28 cellular contexts compared by ENCODE assay signal in genomic region chr10:25890995-25891394, GRCh38.
"Had no signal": no experiment of that assay in that cellular context is flagged by ENCODE, and none has a peak within 500 bp of the region (broad histone marks: within the 10 kb centered on the region; RNA-seq: fewer than 3 reads in every experiment).

No MANE protein-coding gene starts in this region.

- ATAC-seq: activated naive CD4-positive, alpha-beta T cell treated with anti-CD3 and anti-CD28 coated beads, Interleukin-2, amount 50 U/mL, for 72 hours; activated naive CD8-positive, alpha-beta T cell treated with anti-CD3 and anti-CD28 coated beads, Interleukin-2, amount 50 U/mL, for 24 hours; activated T-cell treated with anti-CD3 and anti-CD28 coated beads, Interleukin-2, amount 50 U/mL, for 4 hours; activated T-cell treated with anti-CD3 and anti-CD28 coated beads, Interleukin-2, amount 50 U/mL, for 72 hours; activated T-helper 17 cell treated with anti-CD3 and anti-CD28 coated beads, Interleukin-2, amount 50 U/mL, for 72 hours; body of pancreas had no signal

- DNase-seq: activated effector memory CD4-positive, alpha-beta T cell treated with Interleukin-2 at 50 U/mL for 16 hours; activated gamma-delta T cell; activated gamma-delta T cell treated with Interleukin-2 at 50 U/mL for 16 hours; activated naive CD4-positive, alpha-beta T cell; activated naive CD4-positive, alpha-beta T cell treated with anti-CD3 and anti-CD28 coated beads for 36 hours; activated naive CD4-positive, alpha-beta T cell treated with anti-CD3 and anti-CD28 coated beads, Interleukin-2, amount 10 ng/mL, durations not matched to agents 7 days and 5 days; activated naive CD4-positive, alpha-beta T cell treated with anti-CD3 and anti-CD28 coated beads, Interleukin-2, amount 50 U/mL, for 16 hours; activated naive CD4-positive, alpha-beta T cell treated with Interleukin-2 at 50 U/mL for 16 hours; activated naive CD8-positive, alpha-beta T cell treated with anti-CD3 and anti-CD28 coated beads for 36 hours; activated naive CD8-positive, alpha-beta T cell treated with anti-CD3 and anti-CD28 coated beads, Interleukin-2, amount 10 ng/mL, durations not matched to agents 7 days and 5 days; activated naive CD8-positive, alpha-beta T cell treated with anti-CD3 and anti-CD28 coated beads, Interleukin-2, amount 50 U/mL, for 24 hours; activated T-cell treated with anti-CD3 and anti-CD28 coated beads, Interleukin-2, amount 50 U/mL, for 1 hour; activated T-cell treated with anti-CD3 and anti-CD28 coated beads, Interleukin-2, amount 50 U/mL, for 24 hours; activated T-cell treated with anti-CD3 and anti-CD28 coated beads, Interleukin-2, amount 50 U/mL, for 4 hours; activated T-cell treated with anti-CD3 and anti-CD28 coated beads, Interleukin-2, amount 50 U/mL, for 48 hours; activated T-cell treated with anti-CD3 and anti-CD28 coated beads, Interleukin-2, amount 50 U/mL, for 72 hours; adrenal gland; amniotic stem cell; amygdala; anterior cingulate cortex; aorta; body of pancreas; brain microvascular endothelial cell; caudate nucleus; central memory CD4-positive, alpha-beta T cell; cerebellar nuclear complex had no signal
